36 cellular contexts compared by ENCODE assay signal in genomic region chr16:9738690-9739089, GRCh38.
"Had no signal": no experiment of that assay in that cellular context is flagged by ENCODE, and none has a peak within 500 bp of the region (broad histone marks: within the 10 kb centered on the region; RNA-seq: fewer than 3 reads in every experiment).

No MANE protein-coding gene starts in this region.

- H3K36me3 ChIP-seq: adrenal gland, brain microvascular endothelial cell, breast epithelium had no signal

- H3K4me1 ChIP-seq: adrenal gland, body of pancreas, breast epithelium had no signal

- H3K4me1 Mint-ChIP-seq: activated B cell treated with CpG ODN at 0.5 μM for 24 hours; activated CD4-positive, alpha-beta T cell treated with anti-CD3 and anti-CD28 coated beads, Interleukin-2, amount 10 ng/mL, durations not matched to agents 24 days and 14 days; activated naive CD8-positive, alpha-beta T cell treated with anti-CD3 and anti-CD28 coated beads for 36 hours; activated T-helper 17 cell treated with anti-CD3 and anti-CD28 coated beads, Interleukin-2, amount 50 U/mL, for 72 hours had no signal

- H3K27ac ChIP-seq: adrenal gland, body of pancreas, brain microvascular endothelial cell, breast epithelium, VCaP had no signal

- H3K9me3 ChIP-seq: adrenal gland, body of pancreas, breast epithelium had no signal

- H3K36me3 Mint-ChIP-seq: activated CD4-positive, alpha-beta memory T cell treated with anti-CD3 and anti-CD28 coated beads for 36 hours; activated naive CD4-positive, alpha-beta T cell treated with anti-CD3 and anti-CD28 coated beads, Interleukin-2, amount 50 U/mL, for 72 hours; activated naive CD8-positive, alpha-beta T cell treated with anti-CD3 and anti-CD28 coated beads for 36 hours had no signal

- H3K9me3 Mint-ChIP-seq: activated B cell treated with CpG ODN at 0.5 μM for 24 hours; activated CD4-positive, alpha-beta memory T cell treated with anti-CD3 and anti-CD28 coated beads for 36 hours; activated CD8-positive, alpha-beta T cell treated with anti-CD3 and anti-CD28 coated beads for 36 hours; activated naive CD4-positive, alpha-beta T cell treated with anti-CD3 and anti-CD28 coated beads for 36 hours; activated naive CD8-positive, alpha-beta T cell treated with anti-CD3 and anti-CD28 coated beads for 36 hours; activated T-helper 1 cell treated with anti-CD3 and anti-CD28 coated beads, Interleukin-12 subunit alpha, Interleukin-12 subunit beta, Interleukin-2, Interleukin-4 antibody, amounts not matched to agents 30 ng/mL and 10 ng/mL and 1 ng/mL, durations not matched to agents 14 hours and 24 hours and 36 hours; activated T-helper 17 cell treated with anti-CD3 and anti-CD28 coated beads, Interleukin-2, amount 50 U/mL, for 72 hours had no signal

- H3K4me3 ChIP-seq: adrenal gland, body of pancreas, breast epithelium had no signal

- H3K27me3 ChIP-seq: adrenal gland, body of pancreas, brain microvascular endothelial cell, breast epithelium had no signal

- FAIRE-seq: astrocyte, TTC549 had no signal

- DNase-seq: activated B cell treated with CpG ODN at 0.5 μM for 24 hours; activated CD4-positive, alpha-beta memory T cell treated with anti-CD3 and anti-CD28 coated beads for 36 hours; activated CD4-positive, alpha-beta T cell treated with anti-CD3 and anti-CD28 coated beads for 4 hours; activated CD4-positive, alpha-beta T cell treated with anti-CD3 and anti-CD28 coated beads, Interleukin-2, amount 10 ng/mL, durations not matched to agents 24 days and 14 days; activated CD4-positive, alpha-beta T cell treated with anti-CD3 and anti-CD28 coated beads, Interleukin-2, amount 50 U/mL, for 1 hour; activated CD4-positive, alpha-beta T cell treated with anti-CD3 and anti-CD28 coated beads, Interleukin-2, amount 50 U/mL, for 4 hours; activated CD4-positive, CD25-positive, alpha-beta regulatory T cell treated with anti-CD3 and anti-CD28 coated beads, Interleukin-2, amount 50 U/mL, for 72 hours; activated CD8-positive, alpha-beta memory T cell treated with anti-CD3 and anti-CD28 coated beads, Interleukin-2, amount 50 U/mL, for 4 hours; activated CD8-positive, alpha-beta T cell treated with anti-CD3 and anti-CD28 coated beads for 36 hours; activated effector memory CD4-positive, alpha-beta T cell treated with anti-CD3 and anti-CD28 coated beads, Interleukin-2, amount 50 U/mL, for 16 hours; activated gamma-delta T cell treated with Interleukin-2 at 50 U/mL for 16 hours; activated naive CD4-positive, alpha-beta T cell; activated naive CD4-positive, alpha-beta T cell treated with anti-CD3 and anti-CD28 coated beads for 36 hours; activated naive CD4-positive, alpha-beta T cell treated with anti-CD3 and anti-CD28 coated beads, Interleukin-2, amount 50 U/mL, for 16 hours; activated naive CD8-positive, alpha-beta T cell treated with anti-CD3 and anti-CD28 coated beads for 36 hours; activated T-cell treated with anti-CD3 and anti-CD28 coated beads for 4 hours; activated T-cell treated with anti-CD3 and anti-CD28 coated beads, Interleukin-2, amount 50 U/mL, for 1 hour; activated T-cell treated with anti-CD3 and anti-CD28 coated beads, Interleukin-2, amount 50 U/mL, for 4 hours; activated T-cell treated with anti-CD3 and anti-CD28 coated beads, Interleukin-2, amount 50 U/mL, for 72 hours; adrenal gland; amniotic stem cell; aorta; body of pancreas; brain microvascular endothelial cell; central memory CD4-positive, alpha-beta T cell; T-helper 2 cell; T-helper 9 cell had no signal

- H3K27ac Mint-ChIP-seq: activated B cell treated with CpG ODN at 0.5 μM for 24 hours; activated CD4-positive, alpha-beta memory T cell treated with anti-CD3 and anti-CD28 coated beads for 36 hours; activated CD4-positive, alpha-beta T cell treated with anti-CD3 and anti-CD28 coated beads, Interleukin-2, amount 10 ng/mL, durations not matched to agents 24 days and 14 days; activated CD8-positive, alpha-beta T cell treated with anti-CD3 and anti-CD28 coated beads for 36 hours; activated naive CD4-positive, alpha-beta T cell treated with anti-CD3 and anti-CD28 coated beads for 36 hours; activated naive CD4-positive, alpha-beta T cell treated with anti-CD3 and anti-CD28 coated beads, Interleukin-2, amount 50 U/mL, for 72 hours; activated naive CD8-positive, alpha-beta T cell treated with anti-CD3 and anti-CD28 coated beads for 36 hours; activated T-cell treated with anti-CD3 and anti-CD28 coated beads, Interleukin-2, amount 50 U/mL, for 72 hours; activated T-helper 1 cell treated with anti-CD3 and anti-CD28 coated beads, Interleukin-12 subunit alpha, Interleukin-12 subunit beta, Interleukin-2, Interleukin-4 antibody, amounts not matched to agents 30 ng/mL and 10 ng/mL and 1 ng/mL, durations not matched to agents 14 hours and 24 hours and 36 hours; activated T-helper 17 cell treated with anti-CD3 and anti-CD28 coated beads, Interleukin-2, amount 50 U/mL, for 72 hours; T-helper 1 cell treated with Interleukin-12 subunit alpha and Interleukin-12 subunit beta and Interleukin-4 antibody, amounts not matched to agents 30 μg/mL and 1 μg/mL, for 36 hours; T-helper 2 cell treated with Interferon-gamma antibody and Interleukin-4, amounts not matched to agents 5 μg/mL and 100 μg/mL, for 36 hours had no signal

- ATAC-seq: activated CD8-positive, alpha-beta T cell treated with anti-CD3 and anti-CD28 coated beads for 36 hours; activated naive CD4-positive, alpha-beta T cell treated with anti-CD3 and anti-CD28 coated beads, Interleukin-2, amount 50 U/mL, for 72 hours; activated T-cell treated with anti-CD3 and anti-CD28 coated beads, Interleukin-2, amount 50 U/mL, for 4 hours; activated T-cell treated with anti-CD3 and anti-CD28 coated beads, Interleukin-2, amount 50 U/mL, for 72 hours; activated T-helper 17 cell treated with anti-CD3 and anti-CD28 coated beads, Interleukin-2, amount 50 U/mL, for 72 hours; body of pancreas had no signal

- H3K4me3 Mint-ChIP-seq: activated B cell treated with CpG ODN at 0.5 μM for 24 hours; activated CD4-positive, alpha-beta memory T cell treated with anti-CD3 and anti-CD28 coated beads for 36 hours; activated CD4-positive, alpha-beta T cell treated with anti-CD3 and anti-CD28 coated beads, Interleukin-2, amount 10 ng/mL, durations not matched to agents 24 days and 14 days; activated CD8-positive, alpha-beta T cell treated with anti-CD3 and anti-CD28 coated beads for 36 hours; activated naive CD4-positive, alpha-beta T cell treated with anti-CD3 and anti-CD28 coated beads for 36 hours; activated naive CD8-positive, alpha-beta T cell treated with anti-CD3 and anti-CD28 coated beads for 36 hours; activated T-cell treated with anti-CD3 and anti-CD28 coated beads, Interleukin-2, amount 50 U/mL, for 4 hours; activated T-cell treated with anti-CD3 and anti-CD28 coated beads, Interleukin-2, amount 50 U/mL, for 72 hours; activated T-helper 1 cell treated with anti-CD3 and anti-CD28 coated beads, Interleukin-12 subunit alpha, Interleukin-12 subunit beta, Interleukin-2, Interleukin-4 antibody, amounts not matched to agents 30 ng/mL and 10 ng/mL and 1 ng/mL, durations not matched to agents 14 hours and 24 hours and 36 hours; activated T-helper 17 cell treated with anti-CD3 and anti-CD28 coated beads, Interleukin-2, amount 50 U/mL, for 72 hours; T-helper 1 cell treated with Interleukin-12 subunit alpha and Interleukin-12 subunit beta and Interleukin-4 antibody, amounts not matched to agents 30 μg/mL and 1 μg/mL, for 36 hours; T-helper 2 cell treated with Interferon-gamma antibody and Interleukin-4, amounts not matched to agents 5 μg/mL and 100 μg/mL, for 36 hours had no signal

- H3K27me3 Mint-ChIP-seq: activated B cell treated with CpG ODN at 0.5 μM for 24 hours; activated CD4-positive, alpha-beta memory T cell treated with anti-CD3 and anti-CD28 coated beads for 36 hours; activated CD4-positive, alpha-beta T cell treated with anti-CD3 and anti-CD28 coated beads, Interleukin-2, amount 10 ng/mL, durations not matched to agents 24 days and 14 days; activated CD8-positive, alpha-beta T cell treated with anti-CD3 and anti-CD28 coated beads for 36 hours; activated naive CD8-positive, alpha-beta T cell treated with anti-CD3 and anti-CD28 coated beads for 36 hours; activated T-helper 17 cell treated with anti-CD3 and anti-CD28 coated beads, Interleukin-2, amount 50 U/mL, for 72 hours had no signal
